ENCODE assay signal across 9 cellular contexts in the genomic region with DNA sequence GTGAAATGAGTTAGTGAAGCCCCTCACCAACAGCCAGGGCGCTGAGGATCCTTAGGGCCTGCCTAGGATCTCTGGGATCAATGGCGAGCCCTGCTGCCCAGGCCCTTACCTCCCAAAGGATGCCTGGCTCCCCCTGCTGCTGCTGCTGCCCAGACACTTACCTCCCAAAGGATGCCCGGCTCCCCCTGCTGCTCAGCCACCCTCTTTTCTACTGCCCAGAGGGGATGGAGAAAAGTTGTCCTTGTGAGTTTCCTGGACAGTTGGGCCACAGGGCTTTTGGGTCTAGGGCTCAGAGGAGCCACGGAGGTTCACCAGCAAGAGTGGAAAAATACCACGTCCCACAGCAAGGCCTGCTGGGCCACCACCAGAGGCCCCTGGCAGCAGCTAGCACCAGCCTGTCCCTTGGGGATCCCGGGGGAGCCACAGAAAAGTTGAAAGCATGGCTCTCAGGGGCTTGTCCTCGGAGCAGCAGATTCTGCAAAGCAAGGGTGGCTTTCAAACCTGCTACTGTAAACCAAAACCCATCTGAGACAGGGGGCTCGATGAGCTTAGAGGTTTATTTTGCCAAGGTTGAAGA. TPM values are rescaled to one million over a fixed set of nuclear protein-coding genes. Genes with fewer than 3 reads are reported as not detected.
DNase-seq lines count a peak whose midpoint lies in the region; ATAC-seq and TF ChIP-seq lines count a peak whose summit lies in the region.
"Had no signal": no experiment of that assay in that cellular context is flagged by ENCODE, and none has a peak within 500 bp of the region (broad histone marks: within the 10 kb centered on the region; RNA-seq: fewer than 3 reads in every experiment).

No MANE protein-coding gene starts in this region.

- no peak overlapping the region for H3K4me3 Mint-ChIP-seq in neural crest cell

- H3K27ac ChIP-seq in esophagus squamous epithelium = no peak overlapping the region

- no peaks in the 10 kb centered on the region for H3K27me3 ChIP-seq in MG63
- H3K27me3 ChIP-seq in esophagus squamous epithelium = no peaks in the 10 kb centered on the region

- peaks cover 9% of the 10 kb centered on the region for H3K36me3 Mint-ChIP-seq in neural crest cell (ENCODE audit: low read depth)

- TF ChIP-seq POLR2A in esophagus squamous epithelium (IDR thresholded peaks at IDR 0.05) = no peak

- 80 to 87% methylated on average over 4 to 5 of the region's 8 CpGs for WGBS in esophagus squamous epithelium, 2 donors

- peak; percentile 90 for DNase-seq in 8988T
- DNase-seq in GM03348 (ENCODE audit: low spot score) = peak; percentile 76
- DNase-seq in MG63 = peak; percentile 62
- peak; percentile 31 to 46 for DNase-seq in activated CD4-positive, alpha-beta T cell treated with anti-CD3 and anti-CD28 coated beads, Interleukin-2, amount 50 U/mL, for 48 hours
- no peak for DNase-seq in esophagus squamous epithelium (lab: John Stamatoyannopoulos, UW)
- peak; percentile 28 for DNase-seq in neural crest cell (ENCODE audit: low read depth, low spot score)
- no peak for DNase-seq in NK-92 (lab: John Stamatoyannopoulos, UW; ENCODE audit: unreplicated experiment)

- no peaks in the 10 kb centered on the region for H3K27me3 Mint-ChIP-seq in neural crest cell (ENCODE audit: low read depth)

- H3K4me3 ChIP-seq in MG63 (no peak overlapping the region), esophagus squamous epithelium (no peak overlapping the region)
- H3K4me3 ChIP-seq: HAP-1 had no signal

- intact Hi-C loops in esophagus squamous epithelium (cut with DNase I) = loop anchor here (2.0 kb wide), 1 partner anchor 201 kb away; no protein-coding TSS in a partner anchor

- no peaks in the 10 kb centered on the region for H3K9me3 Mint-ChIP-seq in neural crest cell

- no peak overlapping the region for H3K27ac Mint-ChIP-seq in neural crest cell (ENCODE audit: unreplicated experiment)

- no peak for ATAC-seq in GM19324 (IDR thresholded peaks at IDR 0.05; ENCODE audit: low FRiP score, unreplicated experiment)

- peaks cover 0 to 26% (median 9%) of the 10 kb centered on the region in 3 donors for H3K4me1 ChIP-seq in esophagus squamous epithelium
- H3K4me1 ChIP-seq: HAP-1 had no signal

- H3K36me3 ChIP-seq in MG63 (no peaks in the 10 kb centered on the region), esophagus squamous epithelium (peaks cover 0 to 71% (median 0%) of the 10 kb centered on the region in 3 donors)

- H3K9me3 ChIP-seq in MG63 (no peaks in the 10 kb centered on the region), esophagus squamous epithelium (no peaks in the 10 kb centered on the region)
- H3K9me3 ChIP-seq: HAP-1 had no signal

- peaks cover 39% of the 10 kb centered on the region for H3K4me1 Mint-ChIP-seq in neural crest cell

- TF ChIP-seq CTCF in esophagus squamous epithelium (IDR thresholded peaks at IDR 0.05) (peak; percentile 17 to 69 (median 54)), neural crest cell (conservative IDR thresholded peaks at IDR 0.05) (peak; percentile 56)

RNA-seq across cellular contexts. Expression of gene SLC6A6, which starts 59.4 kb away (rescaled TPM):
- total RNA-seq in MG63 (2014; rRNA removed; shearing (Covaris generic); ENCODE audit: low replicate concordance) = 2.6 and 3.4 TPM in 2 replicates
- total RNA-seq in esophagus squamous epithelium (10 to 100 TPM; 14.4 to 35.7 (median 17.0) TPM), neural crest cell (33.8 and 34.6 TPM in 2 replicates)

Comparison
In these comparisons a context has a peak if more than half of its experiments do, and no peak if none do; other contexts are left out.
1. DNase-seq: peak in 8988T (single experiment), GM03348 (single experiment), MG63 (single experiment), activated CD4-positive, alpha-beta T cell treated with anti-CD3 and anti-CD28 coated beads, Interleukin-2, amount 50 U/mL, for 48 hours (2 of 2) and neural crest cell (single experiment); none in esophagus squamous epithelium (single experiment) and NK-92 (single experiment).